8 cellular contexts compared by ENCODE assay signal in genomic region chr12:131828671-131829350, GRCh38. TPM values are rescaled to one million over a fixed set of nuclear protein-coding genes. Genes with fewer than 3 reads are reported as not detected.
A peak's percentile ranks its signal among the peaks of the same experiment; 100 is the strongest.
DNase-seq lines count a peak whose midpoint lies in the region; ATAC-seq and TF ChIP-seq lines count a peak whose summit lies in the region.

No MANE protein-coding gene starts in this region.

- TF ChIP-seq CTCF in BJ (IDR thresholded peaks at IDR 0.05; ENCODE audit: insufficient read depth, low read depth, low read length) (no peak), ascending aorta (IDR thresholded peaks at IDR 0.05) (no peak), kidney epithelial cell (IDR thresholded peaks at IDR 0.05; ENCODE audit: insufficient read depth, low read length, poor library complexity, severe bottlenecking) (no peak), testis (IDR thresholded peaks at IDR 0.05) (no peak)

- CTCF ChIA-PET in BJ (lab: Yijun Ruan, JAX) = interaction anchor here (0.7 to 3.2 kb wide), 6 partner anchors 13 to 1081 kb away, joined by 3 to 29 read pairs (median 4); no protein-coding TSS in a partner anchor

- ATAC-seq in HG02759 (IDR thresholded peaks at IDR 0.05; ENCODE audit: unreplicated experiment) (peak; percentile 16), HG03039 (IDR thresholded peaks at IDR 0.05; ENCODE audit: unreplicated experiment) (no peak)

- 0% methylated on average over 46 of the region's 64 CpGs; no CpG with 5 or more reads in 1 of the 2 donors for WGBS in testis, 2 donors

- no peak for TF ChIP-seq POLR2A in testis (IDR thresholded peaks at IDR 0.05)

- H3K9me3 ChIP-seq in ascending aorta = no peaks in the 10 kb centered on the region
- no peaks in the 10 kb centered on the region for H3K9me3 ChIP-seq in testis

- no peaks in the 10 kb centered on the region for H3K27me3 ChIP-seq in BJ (ENCODE audit: control insufficient read depth, insufficient read depth, low read length)
- peaks cover 29% of the 10 kb centered on the region for H3K27me3 ChIP-seq in ascending aorta
- peaks cover 60% of the 10 kb centered on the region for H3K27me3 ChIP-seq in kidney epithelial cell (ENCODE audit: control insufficient read depth, insufficient read depth, low read length)
- H3K27me3 ChIP-seq in testis = no peaks in the 10 kb centered on the region

- no peak overlapping the region for H3K27ac ChIP-seq in ascending aorta
- H3K27ac ChIP-seq in testis = no peak overlapping the region

- H3K36me3 ChIP-seq in BJ (ENCODE audit: control insufficient read depth, insufficient read depth, low read length) = no peaks in the 10 kb centered on the region; the same call in 1 of the 2 replicates
- no peaks in the 10 kb centered on the region for H3K36me3 ChIP-seq in ascending aorta
- H3K36me3 ChIP-seq in kidney epithelial cell (ENCODE audit: control insufficient read depth, insufficient read depth, low read length) = no peaks in the 10 kb centered on the region
- no peaks in the 10 kb centered on the region for H3K36me3 ChIP-seq in testis (ENCODE audit: low read depth, missing control alignments)

- POLR2A ChIA-PET in BJ (lab: Charles Lee) = no interaction called here

- intact Hi-C loops in ascending aorta (cut with DNase I) (no loop called here), testis (cut with DNase I; ENCODE audit: low total_unique reads) (no loop called here)

- H3K4me1 ChIP-seq in ascending aorta (peaks cover 19 to 23% of the 10 kb centered on the region in 2 donors), testis (peaks cover 22% of the 10 kb centered on the region)

- DNase-seq in BJ (ENCODE audit: low read depth) (no peak), ascending aorta (ENCODE audit: low spot score in 2 of 2) (no peak), kidney epithelial cell (ENCODE audit: low read depth) (no peak), testis (no peak), cortex of kidney (lab: John Stamatoyannopoulos, UW) (no peak), COR-L47 (lab: John Stamatoyannopoulos, UW) (no peak)

- peak overlapping the region; percentile 76 for H3K4me3 ChIP-seq in BJ (ENCODE audit: low read depth, low read length)
- H3K4me3 ChIP-seq in ascending aorta = peak overlapping the region; percentile 50 to 65
- peak overlapping the region; percentile 40 for H3K4me3 ChIP-seq in kidney epithelial cell (ENCODE audit: low read depth, low read length)
- H3K4me3 ChIP-seq in testis = peak overlapping the region; percentile 44 to 51

RNA-seq across cellular contexts. Expression of gene MMP17, which starts 0.6 kb away (rescaled TPM):
- polyA plus RNA-seq in BJ (2011; rRNA removed) (12.7 and 13.7 TPM in 2 replicates), testis (ENCODE audit: insufficient read depth, low read depth, low replicate concordance) (13.2 TPM)
- polyA minus RNA-seq in BJ (2011; rRNA and poly(A)+ RNA removed) = 11.7 and 12.0 TPM in 2 replicates
- total RNA-seq in ascending aorta (16.8 TPM), kidney epithelial cell (1.7 and 7.3 TPM in 2 replicates), testis (10 to 100 TPM; 16.1 to 23.3 TPM)
